ENCODE assay signal across 9 cellular contexts in the genomic region with DNA sequence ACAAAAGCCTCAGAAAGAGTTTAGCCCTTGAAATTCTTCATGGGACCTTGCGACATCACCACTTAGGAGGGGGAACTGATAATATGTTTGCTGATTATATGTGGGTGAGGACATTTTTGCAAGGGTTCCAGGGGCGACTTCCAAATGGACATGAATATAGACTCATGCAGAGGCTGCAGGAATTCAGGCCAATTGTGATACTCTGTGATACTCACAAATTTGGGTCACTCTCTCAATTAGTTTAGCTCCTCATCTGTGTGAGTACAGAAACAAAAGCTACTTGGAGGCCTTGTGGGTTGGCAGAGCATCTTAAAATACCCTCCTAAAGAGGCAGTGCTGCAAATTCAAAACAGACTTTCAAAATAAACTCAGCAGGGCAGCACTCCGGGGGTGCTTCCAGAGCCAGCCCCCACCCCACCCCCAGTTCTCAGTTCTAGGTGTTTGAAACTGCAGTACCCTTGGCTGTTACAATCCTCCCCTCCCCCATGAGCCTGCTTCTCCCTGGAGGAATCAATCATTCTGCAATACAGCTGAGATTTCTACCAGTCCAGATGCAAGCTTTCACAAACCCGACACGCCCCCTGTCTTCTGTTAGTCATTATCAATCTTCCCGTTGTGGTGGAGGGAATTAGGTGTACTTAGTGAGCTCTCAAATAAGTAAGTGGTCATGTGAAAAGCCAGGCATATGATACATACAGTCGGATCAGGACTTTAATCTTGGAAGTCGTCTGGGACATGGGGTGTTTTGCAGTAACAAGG.
DNase-seq lines count a peak whose midpoint lies in the region; ATAC-seq and TF ChIP-seq lines count a peak whose summit lies in the region.
"Had no signal": no experiment of that assay in that cellular context is flagged by ENCODE, and none has a peak within 500 bp of the region (broad histone marks: within the 10 kb centered on the region; RNA-seq: fewer than 3 reads in every experiment).

No MANE protein-coding gene starts in this region.

- TF ChIP-seq CTCF in BE2C (IDR thresholded peaks at IDR 0.05; ENCODE audit: low read depth, low read length), result peak; percentile 40

- peaks cover 27% of the 10 kb centered on the region for H3K27me3 Mint-ChIP-seq in T-helper 2 cell treated with Interferon-gamma antibody and Interleukin-4, amounts not matched to agents 5 μg/mL and 100 μg/mL, for 36 hours (ENCODE audit: low read depth)

- no peaks in the 10 kb centered on the region for H3K36me3 Mint-ChIP-seq in T-helper 2 cell treated with Interferon-gamma antibody and Interleukin-4, amounts not matched to agents 5 μg/mL and 100 μg/mL, for 36 hours (ENCODE audit: low read depth)

- peaks cover 26% of the 10 kb centered on the region for H3K4me1 ChIP-seq in BE2C

- intact Hi-C loops in left cardiac atrium (cut with DNase I), result no loop called here

- H3K4me1 Mint-ChIP-seq in T-helper 2 cell treated with Interferon-gamma antibody and Interleukin-4, amounts not matched to agents 5 μg/mL and 100 μg/mL, for 36 hours (ENCODE audit: low read depth), result peaks cover 13% of the 10 kb centered on the region

- no peak overlapping the region for H3K4me3 Mint-ChIP-seq in T-helper 2 cell treated with Interferon-gamma antibody and Interleukin-4, amounts not matched to agents 5 μg/mL and 100 μg/mL, for 36 hours
- H3K4me3 Mint-ChIP-seq: stimulated activated naive CD8-positive, alpha-beta T cell treated with anti-CD3 and anti-CD28 coated beads, Interleukin-15, Interleukin-2, amounts not matched to agents 100 ng/mL and 50 ng/mL, for 24 hours had no signal

- H3K27ac Mint-ChIP-seq in T-helper 2 cell treated with Interferon-gamma antibody and Interleukin-4, amounts not matched to agents 5 μg/mL and 100 μg/mL, for 36 hours, result no peak overlapping the region
- H3K27ac Mint-ChIP-seq: stimulated activated naive CD8-positive, alpha-beta T cell treated with anti-CD3 and anti-CD28 coated beads, Interleukin-15, Interleukin-2, amounts not matched to agents 100 ng/mL and 50 ng/mL, for 24 hours had no signal

- no peaks in the 10 kb centered on the region for H3K9me3 ChIP-seq in BE2C

- no peak overlapping the region; the same call in 1 of the 2 replicates for H3K4me3 ChIP-seq in BE2C (ENCODE audit: low read depth, low read length)

- no peaks in the 10 kb centered on the region for H3K9me3 Mint-ChIP-seq in T-helper 2 cell treated with Interferon-gamma antibody and Interleukin-4, amounts not matched to agents 5 μg/mL and 100 μg/mL, for 36 hours
- H3K9me3 Mint-ChIP-seq: stimulated activated naive CD8-positive, alpha-beta T cell treated with anti-CD3 and anti-CD28 coated beads, Interleukin-15, Interleukin-2, amounts not matched to agents 100 ng/mL and 50 ng/mL, for 24 hours had no signal

- DNase-seq in BE2C (peak; percentile 77), HS-5 (ENCODE audit: low read depth) (peak; percentile 14), left cardiac atrium (peak; percentile 35)
- DNase-seq in T-helper 2 cell treated with Interferon-gamma antibody and Interleukin-4, amounts not matched to agents 5 μg/mL and 100 μg/mL, for 36 hours (ENCODE audit: low spot score), result peak; percentile 27
- peak; percentile 60 for DNase-seq in stimulated activated CD8-positive, alpha-beta memory T cell treated with anti-CD3 and anti-CD28 coated beads, Interleukin-4, amount 100 ng/mL, for 48 hours

- no peaks in the 10 kb centered on the region for H3K27me3 ChIP-seq in BE2C

- ATAC-seq in GM19351 (IDR thresholded peaks at IDR 0.05; ENCODE audit: unreplicated experiment), result peak; percentile 34
- peak; percentile 55 to 71 for ATAC-seq in left cardiac atrium
- no peak for ATAC-seq in HG03159 (IDR thresholded peaks at IDR 0.05; ENCODE audit: unreplicated experiment)
- no peak for ATAC-seq in HG03571 (IDR thresholded peaks at IDR 0.05; ENCODE audit: unreplicated experiment)

- no peaks in the 10 kb centered on the region for H3K36me3 ChIP-seq in BE2C

Comparison
In these comparisons a context has a peak if more than half of its experiments do, and no peak if none do; other contexts are left out.
1. DNase-seq: peak in every context shown above with its lines; median percentile 77 in BE2C; 60 in stimulated activated CD8-positive, alpha-beta memory T cell treated with anti-CD3 and anti-CD28 coated beads, Interleukin-4, amount 100 ng/mL, for 48 hours; 35 in left cardiac atrium; 27 in T-helper 2 cell treated with Interferon-gamma antibody and Interleukin-4, amounts not matched to agents 5 μg/mL and 100 μg/mL, for 36 hours; 14 in HS-5.
2. ATAC-seq: peak in GM19351 (single experiment) and left cardiac atrium (2 of 2); none in HG03159 (single experiment) and HG03571 (single experiment).